In genomic region chr11:122998727-122999370, GRCh38 we compare ENCODE assay signal across 17 cellular contexts. TPM values are rescaled to one million over a fixed set of nuclear protein-coding genes. Genes with fewer than 3 reads are reported as not detected.
DNase-seq lines count a peak whose midpoint lies in the region; FAIRE-seq and TF ChIP-seq lines count a peak whose summit lies in the region.
"Had no signal": no experiment of that assay in that cellular context is flagged by ENCODE, and none has a peak within 500 bp of the region (broad histone marks: within the 10 kb centered on the region; RNA-seq: fewer than 3 reads in every experiment).

No MANE protein-coding gene starts in this region.

- TF ChIP-seq CTCF in HFFc6 (IDR thresholded peaks at IDR 0.05) (no peak), foreskin fibroblast (IDR thresholded peaks at IDR 0.05; ENCODE audit: low read depth, low read length) (no peak), kidney (IDR thresholded peaks at IDR 0.05; ENCODE audit: borderline replicate concordance, extremely low read depth, insufficient read depth) (no peak), type B pancreatic cell (conservative IDR thresholded peaks at IDR 0.05) (no peak)

- H3K4me1 Mint-ChIP-seq in HFFc6 (ENCODE audit: low read depth) (peaks cover 12% of the 10 kb centered on the region), type B pancreatic cell (ENCODE audit: unreplicated experiment) (no peaks in the 10 kb centered on the region)

- H3K9me3 Mint-ChIP-seq in HFFc6 (no peaks in the 10 kb centered on the region), type B pancreatic cell (no peaks in the 10 kb centered on the region)

- H3K27me3 Mint-ChIP-seq in HFFc6 (ENCODE audit: insufficient read depth) (peaks cover 44% of the 10 kb centered on the region), type B pancreatic cell (peaks cover 53% of the 10 kb centered on the region)

- H3K9me3 ChIP-seq in kidney (ENCODE audit: control insufficient read depth in 1 of 2, low read length in 2 of 2): no peaks in the 10 kb centered on the region
- H3K9me3 ChIP-seq: Caco-2 had no signal

- FAIRE-seq in kidney (lab: Jason Lieb, UNC): no peak

- H3K36me3 ChIP-seq in kidney (ENCODE audit: control insufficient read depth in 1 of 2, insufficient read depth in 2 of 2, low read length in 2 of 2): no peaks in the 10 kb centered on the region

- H3K27ac Mint-ChIP-seq in HFFc6 (no peak overlapping the region), type B pancreatic cell (no peak overlapping the region)

- H3K4me3 Mint-ChIP-seq in HFFc6 (no peak overlapping the region), type B pancreatic cell (no peak overlapping the region)

- peak; percentile 21 for DNase-seq in Ammon's horn (ENCODE audit: low spot score)
- peak; percentile 5 for DNase-seq in HFFc6
- DNase-seq in amniotic epithelial cell (ENCODE audit: low read depth): peak; percentile 1
- peak; percentile 10 to 40 for DNase-seq in foreskin fibroblast
- DNase-seq in kidney: no peak
- DNase-seq in activated CD8-positive, alpha-beta memory T cell treated with anti-CD3 and anti-CD28 coated beads for 24 hours: no peak
- no peak for DNase-seq in type B pancreatic cell (ENCODE audit: extremely low spot score, unreplicated experiment)
- DNase-seq in activated CD8-positive, alpha-beta memory T cell treated with anti-CD3 and anti-CD28 coated beads, Interleukin-2, amount 50 U/mL, for 48 hours: no peak
- DNase-seq: Caco-2; DMS53; GF-D8; NCI-H1436; NCI-H2081 treated with DMSO at 0.1 percent for 48 hours; NCI-H524 treated with DMSO at 0.1 percent for 48 hours; NK-92 treated with Interleukin-12 subunit alpha and Interleukin-12 subunit beta, amount 100 ng/mL, for 24 hours had no signal

- H3K27ac ChIP-seq in kidney (ENCODE audit: low read depth in 2 of 2, low read length in 2 of 2): no peak overlapping the region

- H3K4me1 ChIP-seq in kidney (ENCODE audit: control insufficient read depth in 1 of 2, insufficient read depth in 1 of 2, low read depth in 1 of 2, low read length in 2 of 2): no peaks in the 10 kb centered on the region
- H3K4me1 ChIP-seq: Caco-2 had no signal

- H3K9ac ChIP-seq in kidney (ENCODE audit: low read length in 2 of 2): no peak overlapping the region

- intact Hi-C loops in kidney (cut with DNase I): no loop called here

- H3K36me3 Mint-ChIP-seq in HFFc6 (ENCODE audit: low read depth) (no peaks in the 10 kb centered on the region), type B pancreatic cell (no peaks in the 10 kb centered on the region)

- H3K4me3 ChIP-seq in foreskin fibroblast (ENCODE audit: low read depth in 1 of 2, low read length in 2 of 2) (no peak overlapping the region), kidney (ENCODE audit: low read length in 2 of 2) (no peak overlapping the region)

RNA-seq across cellular contexts. Expression of gene BSX, which starts 17.2 kb away (rescaled TPM):
- total RNA-seq in HFFc6 (2021; fragmentation: NEBNext Ultra II Directional; extraction: Animal tissue kit (Norgen Biotek cat#: 25700)): not detected
- total RNA-seq in kidney (not detected), type B pancreatic cell (ENCODE audit: low replicate concordance) (not detected in 2 replicates)
- polyA plus RNA-seq in kidney (ENCODE audit: insufficient read depth, low read depth, low replicate concordance): not detected
- total RNA-seq: A172, Caco-2, HT-29 had no signal

Comparison
In these comparisons a context has a peak if more than half of its experiments do, and no peak if none do; other contexts are left out.
1. DNase-seq: peak in Ammon's horn (single experiment), HFFc6 (single experiment), amniotic epithelial cell (single experiment) and foreskin fibroblast (2 of 2); none in kidney (single experiment), activated CD8-positive, alpha-beta memory T cell treated with anti-CD3 and anti-CD28 coated beads for 24 hours (single experiment), type B pancreatic cell (single experiment) and activated CD8-positive, alpha-beta memory T cell treated with anti-CD3 and anti-CD28 coated beads, Interleukin-2, amount 50 U/mL, for 48 hours (single experiment).